ENCODE assay signal across 1 cellular context in genomic region chr4:1318488-1319213, GRCh38.
TF ChIP-seq lines count a peak whose summit lies in the region.

No MANE protein-coding gene starts in this region.

TF ChIP-seq in endothelial cell of umbilical vein, 7 proteins besides CTCF, POLR2A, EP300 and RAD21 (continued from another document):
- TF ChIP-seq JUN (IDR thresholded peaks at IDR 0.05; ENCODE audit: borderline replicate concordance, insufficient read depth, insufficient read length, low read depth) (no peak), EZH2 (IDR thresholded peaks at IDR 0.05; ENCODE audit: borderline replicate concordance, low read depth, low read length, severe bottlenecking) (no peak), FOS (IDR thresholded peaks at IDR 0.05; ENCODE audit: borderline replicate concordance, insufficient read depth, low read length) (no peak), POLR2AphosphoS5 (IDR thresholded peaks at IDR 0.05; ENCODE audit: insufficient read depth, low read depth, low read length) (no peak)
- TF ChIP-seq, protein P1, sequence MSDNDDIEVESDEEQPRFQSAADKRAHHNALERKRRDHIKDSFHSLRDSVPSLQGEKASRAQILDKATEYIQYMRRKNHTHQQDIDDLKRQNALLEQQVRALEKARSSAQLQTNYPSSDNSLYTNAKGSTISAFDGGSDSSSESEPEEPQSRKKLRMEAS (IDR thresholded peaks at IDR 0.05; ENCODE audit: insufficient read depth, insufficient read length), result no peak
